ENCODE assay signal across 12 cellular contexts in genomic region chr2:240962371-240963064, GRCh38. TPM values are rescaled to one million over a fixed set of nuclear protein-coding genes. Genes with fewer than 3 reads are reported as not detected.
DNase-seq lines count a peak whose midpoint lies in the region; ATAC-seq and TF ChIP-seq lines count a peak whose summit lies in the region.
"Had no signal": no experiment of that assay in that cellular context is flagged by ENCODE, and none has a peak within 500 bp of the region (broad histone marks: within the 10 kb centered on the region; RNA-seq: fewer than 3 reads in every experiment).

No MANE protein-coding gene starts in this region.

- no peak overlapping the region for H3K4me3 Mint-ChIP-seq in H9
- H3K4me3 Mint-ChIP-seq: naive B cell had no signal

- H3K4me1 Mint-ChIP-seq in H9, result peaks cover 3 to 4% of the 10 kb centered on the region in 2 experiments; a peak in 3 of 4 replicates

- no peak overlapping the region for H2BK20ac ChIP-seq in H9 (ENCODE audit: low read depth, low read length, poor library complexity, severe bottlenecking)

- H2BK15ac ChIP-seq in H9 (ENCODE audit: low read depth, low read length), result no peak overlapping the region

- H3K56ac ChIP-seq in H9 (ENCODE audit: insufficient read length, low read depth, low read length), result no peak overlapping the region

- no peak overlapping the region for H4K5ac ChIP-seq in H9 (ENCODE audit: insufficient read length, low read depth, low read length)

- H3K36me3 Mint-ChIP-seq in H9 (ENCODE audit: insufficient read depth in 1 of 3, low read depth in 3 of 3), result no peaks in the 10 kb centered on the region
- H3K36me3 Mint-ChIP-seq: naive B cell had no signal

- no peak overlapping the region for H2AFZ ChIP-seq in H9 (ENCODE audit: low read length)

- no peaks in the 10 kb centered on the region for H4K20me1 ChIP-seq in H9 (ENCODE audit: control insufficient read depth, insufficient read depth, insufficient read length)

- no peak overlapping the region for H3K4me2 ChIP-seq in H9 (ENCODE audit: insufficient read depth, insufficient read length, low read length)

- H2AK5ac ChIP-seq in H9 (ENCODE audit: insufficient read length, low read length), result no peak overlapping the region

- H3K27me3 ChIP-seq in H9 (ENCODE audit: insufficient read depth, low read length), result no peaks in the 10 kb centered on the region
- H3K27me3 ChIP-seq: dorsolateral prefrontal cortex had no signal

- H3K23ac ChIP-seq in H9 (ENCODE audit: insufficient read length, low read depth, low read length), result no peak overlapping the region

- no peak overlapping the region for H4K8ac ChIP-seq in H9 (replicated peaks; ENCODE audit: insufficient read length, low read depth, low read length)

- no peak overlapping the region for H2BK12ac ChIP-seq in H9 (ENCODE audit: insufficient read length, low read depth, low read length)

- no peaks in the 10 kb centered on the region; the same call in 1 of the 2 replicates for H3K4me1 ChIP-seq in H9 (ENCODE audit: insufficient read depth, low read length)

- ATAC-seq in HG03159 (IDR thresholded peaks at IDR 0.05; ENCODE audit: unreplicated experiment) (no peak), HG02973 (IDR thresholded peaks at IDR 0.05; ENCODE audit: unreplicated experiment) (no peak), GM21737 (IDR thresholded peaks at IDR 0.05; ENCODE audit: unreplicated experiment) (no peak)

- WGBS in H9 (ENCODE audit: extremely low coverage, insufficient read length, low lambda C conversion rate), result no CpG with 5 or more reads among the region's 27 CpGs

- no peaks in the 10 kb centered on the region for H3K79me2 ChIP-seq in H9 (ENCODE audit: insufficient read depth, low read length)

- no peak overlapping the region for H3K9ac ChIP-seq in H9 (ENCODE audit: extremely low read depth, insufficient read length, low read length)

- no peak overlapping the region for H3K4ac ChIP-seq in H9 (ENCODE audit: low read depth, low read length)

- no peak overlapping the region for H3T11ph ChIP-seq in H9 (ENCODE audit: low read length)

- no peaks in the 10 kb centered on the region for H3K9me3 ChIP-seq in H9 (ENCODE audit: control insufficient read depth, low read depth, low read length)

- H3K4me3 ChIP-seq in astrocyte of the cerebellum (ENCODE audit: low read depth, low read length), result no peak overlapping the region
- H3K4me3 ChIP-seq in skin epidermis, result no peak overlapping the region
- H3K4me3 ChIP-seq: dorsolateral prefrontal cortex had no signal

- no peak overlapping the region for H3K14ac ChIP-seq in H9 (ENCODE audit: insufficient read depth, low read length)

- TF ChIP-seq CTCF in H9 (conservative IDR thresholded peaks at IDR 0.05) (no peak), astrocyte of the cerebellum (IDR thresholded peaks at IDR 0.05; ENCODE audit: low read depth, low read length, missing control alignments) (no peak)

- no peak overlapping the region for H3K27ac ChIP-seq in H9 (ENCODE audit: insufficient read length, low read depth, low read length)
- H3K27ac ChIP-seq in skin epidermis, result peak overlapping the region in 18 of 21 experiments; percentile 39 to 85 (median 68)

- no peaks in the 10 kb centered on the region for H3K9me3 Mint-ChIP-seq in H9
- H3K9me3 Mint-ChIP-seq: naive B cell had no signal

- H3K79me1 ChIP-seq in H9 (ENCODE audit: insufficient read depth, low read depth, low read length, poor library complexity, severe bottlenecking), result no peaks in the 10 kb centered on the region

- in situ Hi-C loops in astrocyte of the cerebellum (cut with HindIII; ENCODE audit: low sequenced_read_pairs), result no loop called here

- DNase-seq in H9, result peak; percentile 31
- DNase-seq in astrocyte of the cerebellum (ENCODE audit: low read depth), result peak; percentile 44
- DNase-seq in iPS-NIHi11 (ENCODE audit: low spot score), result peak; percentile 55
- no peak for DNase-seq in NCI-H2081 (lab: John Stamatoyannopoulos, UW)
- DNase-seq: activated CD4-positive, alpha-beta T cell treated with anti-CD3 and anti-CD28 coated beads, Interleukin-2, amount 50 U/mL, for 4 hours; naive B cell; NCI-H526 treated with DMSO at 0.1 percent for 48 hours had no signal

- no peak overlapping the region for H2BK5ac ChIP-seq in H9 (ENCODE audit: insufficient read length, low read length)

- H3K18ac ChIP-seq in H9 (ENCODE audit: insufficient read length, low read depth, low read length), result no peak overlapping the region

- H4K91ac ChIP-seq in H9 (ENCODE audit: insufficient read length, low read depth, low read length), result no peak overlapping the region

- H3K27ac Mint-ChIP-seq in H9, result peak overlapping the region; percentile 49 to 86 (median 54); a peak in 4 of 7 replicates
- H3K27ac Mint-ChIP-seq: naive B cell had no signal

- no peaks in the 10 kb centered on the region for H3K23me2 ChIP-seq in H9 (ENCODE audit: insufficient read length, low read depth, low read length, poor library complexity, severe bottlenecking)

- H3K27me3 Mint-ChIP-seq in H9 (ENCODE audit: low read depth), result no peaks in the 10 kb centered on the region

- H2BK120ac ChIP-seq in H9 (ENCODE audit: low read depth, low read length, poor library complexity, severe bottlenecking), result no peak overlapping the region

RNA-seq across cellular contexts. Expression of gene SNED1, which starts 35.9 kb away (rescaled TPM):
- 1.8 and 2.5 TPM in 2 replicates for total RNA-seq in H9 (2021)

RNA-seq across cellular contexts. Expression of gene CROCC2, which starts 56.4 kb away (rescaled TPM):
- total RNA-seq in H9 (2021), result not detected in 2 replicates

Comparison
In these comparisons a context has a peak if more than half of its experiments do, and no peak if none do; other contexts are left out.
1. DNase-seq: peak in H9 (single experiment), astrocyte of the cerebellum (single experiment) and iPS-NIHi11 (single experiment); none in NCI-H2081 (0 of 2).